19 cellular contexts compared by ENCODE assay signal in the genomic region with DNA sequence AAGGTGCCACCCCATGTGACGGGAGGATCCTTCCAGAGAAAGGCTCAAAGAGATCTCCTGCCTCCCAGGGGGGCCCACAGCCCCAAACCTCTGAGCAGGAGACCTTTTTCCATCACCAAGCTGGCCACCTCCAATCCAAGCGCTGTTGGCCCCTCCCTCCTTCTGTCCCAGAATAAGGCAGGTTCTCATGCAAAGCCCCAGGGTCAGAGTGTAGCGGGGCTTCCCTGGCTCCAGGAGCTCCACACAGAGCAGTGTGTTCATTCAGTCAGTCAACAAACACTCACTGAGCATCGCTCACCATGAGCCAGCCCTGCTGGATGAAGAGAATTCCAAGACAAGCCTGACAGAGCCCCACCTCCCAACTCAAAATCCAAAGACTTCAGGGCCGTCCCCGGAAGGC. TPM values are rescaled to one million over a fixed set of nuclear protein-coding genes. Genes with fewer than 3 reads are reported as not detected.
A peak's percentile ranks its signal among the peaks of the same experiment; 100 is the strongest.
DNase-seq lines count a peak whose midpoint lies in the region; ATAC-seq, FAIRE-seq and TF ChIP-seq lines count a peak whose summit lies in the region.
"Had no signal": no experiment of that assay in that cellular context is flagged by ENCODE, and none has a peak within 500 bp of the region (broad histone marks: within the 10 kb centered on the region; RNA-seq: fewer than 3 reads in every experiment).

No MANE protein-coding gene starts in this region.

- H3K14ac ChIP-seq in neuronal stem cell (ENCODE audit: low read length) = no peak overlapping the region

- POLR2A ChIA-PET in RWPE1 (lab: Yijun Ruan, JAX; ENCODE audit: low non-redundant PET) = no interaction called here

- no peak overlapping the region for H2BK120ac ChIP-seq in neuronal stem cell (ENCODE audit: low read depth, low read length)

- H3K23ac ChIP-seq in neuronal stem cell (ENCODE audit: low read depth, low read length, poor library complexity) = no peak overlapping the region

- no peak overlapping the region for H3K4me3 ChIP-seq in neuronal stem cell (ENCODE audit: low read length in 2 of 2)
- H3K4me3 ChIP-seq in pancreas = no peak overlapping the region
- no peak overlapping the region for H3K4me3 ChIP-seq in hepatocyte
- H3K4me3 ChIP-seq: GM23338 had no signal

- peaks cover 81% of the 10 kb centered on the region for H4K20me1 ChIP-seq in hepatocyte (ENCODE audit: insufficient read depth, poor library complexity, severe bottlenecking)

- H3K36me3 ChIP-seq in neuronal stem cell (replicated peaks in 1 of 2; ENCODE audit: control insufficient read depth in 2 of 2, insufficient read depth in 2 of 2, low read length in 2 of 2) (peaks cover 12 to 52% of the 10 kb centered on the region in 2 donors), pancreas (peaks cover 0 to 29% (median 16%) of the 10 kb centered on the region in 3 donors), hepatocyte (replicated peaks; ENCODE audit: insufficient read depth, low read depth) (no peaks in the 10 kb centered on the region)

- no peaks in the 10 kb centered on the region for H3K9me2 ChIP-seq in hepatocyte (replicated peaks; ENCODE audit: insufficient read depth)

- no CpG with 5 or more reads among the region's 6 CpGs for WGBS in neuronal stem cell (ENCODE audit: extremely low coverage in 2 of 2, insufficient read length in 2 of 2, insufficient replicate concordance in 1 of 2), 2 donors
- 65 to 70% methylated on average over 6 of the region's 6 CpGs for WGBS in pancreas, 2 donors
- 85% methylated on average over 6 of the region's 6 CpGs for WGBS in hepatocyte (ENCODE audit: low lambda C conversion rate, missing lambda C conversion rate)

- peaks cover 86% of the 10 kb centered on the region for H3K79me2 ChIP-seq in hepatocyte

- H3K27ac ChIP-seq in RWPE1 (peak overlapping the region; percentile 20), neuronal stem cell (replicated peaks; ENCODE audit: low read length) (no peak overlapping the region), pancreas (no peak overlapping the region), hepatocyte (no peak overlapping the region)

- no peak overlapping the region for H2BK12ac ChIP-seq in neuronal stem cell (ENCODE audit: low read length)

- H3K9me3 ChIP-seq in neuronal stem cell (replicated peaks in 1 of 2; ENCODE audit: control insufficient read depth in 2 of 2, insufficient read depth in 1 of 2, low read depth in 1 of 2, low read length in 2 of 2) (no peaks in the 10 kb centered on the region), pancreas (no peaks in the 10 kb centered on the region), hepatocyte (ENCODE audit: low read depth) (no peaks in the 10 kb centered on the region)

- H2AFZ ChIP-seq in neuronal stem cell (ENCODE audit: low read length) (no peak overlapping the region), hepatocyte (no peak overlapping the region)
- H2AFZ ChIP-seq: GM23338 had no signal

- intact Hi-C loops in pancreas (cut with DNase I) = no loop called here

- no peak overlapping the region for H3K9ac ChIP-seq in neuronal stem cell (ENCODE audit: low read depth, low read length, poor library complexity)

- CTCF ChIA-PET in RWPE1 (lab: Yijun Ruan, JAX) = no interaction called here

- no peak overlapping the region for H4K91ac ChIP-seq in neuronal stem cell (ENCODE audit: low read depth, low read length, poor library complexity)

- no peak overlapping the region for H2BK5ac ChIP-seq in neuronal stem cell (ENCODE audit: low read length)

- H2AK5ac ChIP-seq in neuronal stem cell (ENCODE audit: low read depth, low read length) = peak overlapping the region; percentile 19

- no peak for FAIRE-seq in pancreas (lab: Jason Lieb, UNC)
- FAIRE-seq: A204.1, GM12892, GM18507 had no signal

- peaks cover 17 to 23% of the 10 kb centered on the region in 2 donors for H3K4me1 ChIP-seq in neuronal stem cell (ENCODE audit: control insufficient read depth in 2 of 2, insufficient read depth in 1 of 2, low read depth in 1 of 2, low read length in 2 of 2)
- peaks cover 0 to 4% (median 0%) of the 10 kb centered on the region in 3 donors for H3K4me1 ChIP-seq in pancreas
- H3K4me1 ChIP-seq in hepatocyte (ENCODE audit: insufficient read depth) = peaks cover 19% of the 10 kb centered on the region

- H3K79me1 ChIP-seq in neuronal stem cell (ENCODE audit: low read depth, low read length) = peaks cover 32% of the 10 kb centered on the region

- no peak overlapping the region for H3K4ac ChIP-seq in neuronal stem cell (ENCODE audit: low read length)

- peak; percentile 25 for DNase-seq in 8988T
- no peak for DNase-seq in RWPE1 (ENCODE audit: low spot score)
- peak; percentile 13 for DNase-seq in epidermal melanocyte (ENCODE audit: insufficient read length, low spot score)
- DNase-seq in neuronal stem cell (ENCODE audit: low spot score) = no peak
- DNase-seq in pancreas = no peak
- no peak for DNase-seq in iPS-NIHi11 (ENCODE audit: low spot score)
- no peak for DNase-seq in hepatocyte (ENCODE audit: low spot score)
- DNase-seq: DMS53, HCEC 1CT, NCI-H1092 treated with DMSO at 0.1 percent for 48 hours, NCI-H146, NCI-H2081, NCI-H446 treated with DMSO at 0.1 percent for 48 hours, NCI-H69 had no signal

- H3K27me3 ChIP-seq in neuronal stem cell (ENCODE audit: control insufficient read depth in 3 of 3, insufficient read depth in 3 of 3, low read depth in 1 of 3, low read length in 3 of 3) (peaks cover 0 to 2% (median 0%) of the 10 kb centered on the region in 3 experiments), pancreas (no peaks in the 10 kb centered on the region), hepatocyte (no peaks in the 10 kb centered on the region)

- H2BK15ac ChIP-seq in neuronal stem cell (ENCODE audit: low read length) = no peak overlapping the region

- H3K18ac ChIP-seq in neuronal stem cell (ENCODE audit: low read length) = no peak overlapping the region

- no peak for ATAC-seq in pancreas
- ATAC-seq: GM23338, Panc1 had no signal

- H3K4me2 ChIP-seq in neuronal stem cell (ENCODE audit: insufficient read depth, low read length, poor library complexity, severe bottlenecking) (no peak overlapping the region), hepatocyte (no peak overlapping the region)
- H3K4me2 ChIP-seq: GM23338 had no signal

- TF ChIP-seq CTCF in RWPE1 (conservative IDR thresholded peaks at IDR 0.05; ENCODE audit: low read depth) (no peak), pancreas (IDR thresholded peaks at IDR 0.05) (no peak), hepatocyte (IDR thresholded peaks at IDR 0.05; ENCODE audit: poor library complexity) (no peak)

- no peak overlapping the region for H4K8ac ChIP-seq in neuronal stem cell (ENCODE audit: low read depth, low read length)

RNA-seq across cellular contexts. Expression of gene TNRC18, which starts 39.0 kb away (rescaled TPM):
- polyA plus RNA-seq in neuronal stem cell (2013, experiment 1 of 2) = 33.6 TPM
- polyA plus RNA-seq in neuronal stem cell (2013, experiment 2 of 2) = 37.1 TPM
- 10 to 100 TPM; 32.3 to 47.0 (median 36.9) TPM for total RNA-seq in pancreas
- 10 to 100 TPM; 30.1 to 80.6 TPM for polyA plus RNA-seq in pancreas
- 28.2 and 52.8 TPM in 2 replicates for total RNA-seq in hepatocyte
- polyA plus RNA-seq in hepatocyte = 15.2 and 18.1 TPM in 2 replicates

Comparison
In these comparisons a context has a peak if more than half of its experiments do, and no peak if none do; other contexts are left out.
1. DNase-seq: peak in 8988T (single experiment) and epidermal melanocyte (single experiment); none in RWPE1 (single experiment), neuronal stem cell (single experiment), pancreas (0 of 6), iPS-NIHi11 (single experiment) and hepatocyte (single experiment).